20 cellular contexts compared by ENCODE assay signal in the genomic region with DNA sequence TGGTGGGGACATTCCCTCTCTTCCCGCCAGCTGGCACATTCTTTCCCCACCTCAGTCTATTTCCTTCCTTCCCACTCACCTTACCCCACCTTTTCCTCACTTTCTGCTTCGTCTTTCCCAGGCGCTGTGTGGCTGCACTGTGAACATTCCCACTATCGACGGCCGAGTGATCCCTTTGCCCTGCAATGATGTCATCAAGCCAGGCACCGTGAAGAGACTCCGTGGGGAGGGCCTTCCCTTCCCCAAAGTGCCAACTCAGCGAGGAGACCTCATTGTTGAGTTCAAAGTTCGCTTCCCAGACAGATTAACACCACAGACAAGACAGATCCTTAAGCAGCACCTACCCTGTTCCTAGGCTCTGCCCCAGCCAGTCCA. TPM values are rescaled to one million over a fixed set of nuclear protein-coding genes. Genes with fewer than 3 reads are reported as not detected.
DNase-seq lines count a peak whose midpoint lies in the region; ATAC-seq and TF ChIP-seq lines count a peak whose summit lies in the region.
"Had no signal": no experiment of that assay in that cellular context is flagged by ENCODE, and none has a peak within 500 bp of the region (broad histone marks: within the 10 kb centered on the region; RNA-seq: fewer than 3 reads in every experiment).

No MANE protein-coding gene starts in this region.

- H3K79me2 ChIP-seq in trophoblast cell (ENCODE audit: control insufficient read depth, insufficient read depth, low read length, poor library complexity), result peaks cover 1% of the 10 kb centered on the region

- peak overlapping the region in 3 of 4 donors; percentile 16 to 99 (median 96) for H3K27ac ChIP-seq in gastroesophageal sphincter
- H3K27ac ChIP-seq in trophoblast cell (ENCODE audit: low read depth, low read length), result no peak overlapping the region
- H3K27ac ChIP-seq in caudate nucleus (ENCODE audit: low read depth, low read length), result no peak overlapping the region
- no peak overlapping the region for H3K27ac ChIP-seq in lower lobe of right lung
- H3K27ac ChIP-seq: suprapubic skin had no signal

- H2BK12ac ChIP-seq in trophoblast cell (ENCODE audit: low read length), result no peak overlapping the region

- intact Hi-C loops in sciatic nerve (cut with DNase I) (loop anchor here (10.0 kb wide), 1 partner anchor 78 kb away; the partner anchor contains the start of genes FANCG and VCP), lower lobe of right lung (cut with DNase I) (no loop called here)

- TF ChIP-seq CTCF in gastroesophageal sphincter (IDR thresholded peaks at IDR 0.05) (no peak), lower lobe of right lung (IDR thresholded peaks at IDR 0.05) (no peak)

- H3K79me1 ChIP-seq in trophoblast cell (ENCODE audit: low read length), result peaks cover 7% of the 10 kb centered on the region

- no peak overlapping the region for H3K4ac ChIP-seq in trophoblast cell (ENCODE audit: low read depth, low read length)

- no peak for TF ChIP-seq EP300 in gastroesophageal sphincter (IDR thresholded peaks at IDR 0.05)

- no peaks in the 10 kb centered on the region for H3K9me3 ChIP-seq in gastroesophageal sphincter
- peaks cover 4% of the 10 kb centered on the region for H3K9me3 ChIP-seq in trophoblast cell (ENCODE audit: insufficient read depth, low read depth, low read length)
- H3K9me3 ChIP-seq in lower lobe of right lung, result no peaks in the 10 kb centered on the region
- H3K9me3 ChIP-seq: suprapubic skin had no signal

- no peak overlapping the region for H4K12ac ChIP-seq in trophoblast cell (ENCODE audit: low read depth, low read length)

- no peak overlapping the region for H3K14ac ChIP-seq in trophoblast cell (ENCODE audit: low read length)

- 68 to 77% methylated on average over 5 to 9 of the region's 10 CpGs for WGBS in gastroesophageal sphincter (ENCODE audit: low coverage in 1 of 2), 2 donors
- WGBS in trophoblast cell (ENCODE audit: extremely low coverage, insufficient coverage, insufficient read length), result 100% methylated on average over 1 of the region's 10 CpGs

- H4K91ac ChIP-seq in trophoblast cell (ENCODE audit: low read depth, low read length), result no peak overlapping the region

- H3K4me3 ChIP-seq in gastroesophageal sphincter, result no peak overlapping the region
- peak overlapping the region; percentile 11 for H3K4me3 ChIP-seq in trophoblast cell (ENCODE audit: low read depth, low read length)
- no peak overlapping the region for H3K4me3 ChIP-seq in lower lobe of right lung
- H3K4me3 ChIP-seq: dorsolateral prefrontal cortex, suprapubic skin had no signal

- H4K8ac ChIP-seq in trophoblast cell (ENCODE audit: low read depth, low read length), result no peak overlapping the region

- H3K23ac ChIP-seq in trophoblast cell (ENCODE audit: low read length), result no peak overlapping the region

- no peak overlapping the region for H3K4me2 ChIP-seq in trophoblast cell (ENCODE audit: low read length)

- no peak overlapping the region for H2AFZ ChIP-seq in trophoblast cell (ENCODE audit: insufficient read depth, low read length, poor library complexity)

- H3K36me3 ChIP-seq in gastroesophageal sphincter, result peaks cover 0 to 26% of the 10 kb centered on the region in 2 donors
- peaks cover 23% of the 10 kb centered on the region in 2 experiments for H3K36me3 ChIP-seq in trophoblast cell (ENCODE audit: control insufficient read depth in 1 of 2, insufficient read depth in 2 of 2, low read length in 2 of 2)
- peaks cover 10% of the 10 kb centered on the region for H3K36me3 ChIP-seq in lower lobe of right lung

- TF ChIP-seq POLR2A in gastroesophageal sphincter (IDR thresholded peaks at IDR 0.05), result no peak

- no peak for ATAC-seq in gastroesophageal sphincter
- no peak for ATAC-seq in sciatic nerve
- ATAC-seq in lower lobe of right lung, result no peak
- ATAC-seq: activated CD8-positive, alpha-beta memory T cell treated with anti-CD3 and anti-CD28 coated beads, Interleukin-2, amount 10 ng/mL, durations not matched to agents 7 days and 5 days; left colon had no signal

- no peak overlapping the region for H3K18ac ChIP-seq in trophoblast cell (ENCODE audit: low read length)

- peaks cover 0 to 29% (median 14%) of the 10 kb centered on the region in 3 donors for H3K4me1 ChIP-seq in gastroesophageal sphincter
- H3K4me1 ChIP-seq in trophoblast cell (ENCODE audit: control insufficient read depth in 1 of 2, insufficient read depth in 2 of 2, low read length in 2 of 2), result peaks cover 25 to 31% of the 10 kb centered on the region in 2 experiments
- peaks cover 46% of the 10 kb centered on the region for H3K4me1 ChIP-seq in lower lobe of right lung

- H3K9ac ChIP-seq in trophoblast cell (ENCODE audit: low read length), result no peak overlapping the region

- H3K27me3 ChIP-seq in gastroesophageal sphincter (no peaks in the 10 kb centered on the region), trophoblast cell (ENCODE audit: insufficient read depth, low read length) (no peaks in the 10 kb centered on the region), lower lobe of right lung (ENCODE audit: low read depth) (no peaks in the 10 kb centered on the region)
- H3K27me3 ChIP-seq: dorsolateral prefrontal cortex, suprapubic skin had no signal

- H2AK5ac ChIP-seq in trophoblast cell (ENCODE audit: low read length), result no peak overlapping the region

- H2BK120ac ChIP-seq in trophoblast cell (ENCODE audit: insufficient read depth, low read length, poor library complexity), result no peak overlapping the region

- no peak overlapping the region for H2BK5ac ChIP-seq in trophoblast cell (ENCODE audit: low read depth, low read length, poor library complexity)

- DNase-seq in GM03348 (ENCODE audit: low spot score) (peak; percentile 1), HuH-7 (ENCODE audit: low spot score) (peak; percentile 3), trophoblast cell (no peak), caudate nucleus (lab: John Stamatoyannopoulos, UW) (no peak), sciatic nerve (ENCODE audit: low spot score) (no peak), C1 segment of cervical spinal cord (lab: John Stamatoyannopoulos, UW) (no peak), lower lobe of right lung (no peak)
- DNase-seq: activated CD4-positive, alpha-beta T cell treated with anti-CD3 and anti-CD28 coated beads for 1 hour; activated CD8-positive, alpha-beta memory T cell treated with anti-CD3 and anti-CD28 coated beads, Interleukin-2, amount 10 ng/mL, durations not matched to agents 7 days and 5 days; dorsolateral prefrontal cortex; hippocampal formation; left colon; NCI-H1930; NCI-H446 treated with DMSO at 0.1 percent for 48 hours; posterior cingulate gyrus had no signal

RNA-seq across cellular contexts. Expression of gene DNAJB5, which starts 7.3 kb away (rescaled TPM):
- total RNA-seq in gastroesophageal sphincter (100 to 1,000 TPM in 2 of 4 donors, 10 to 100 TPM in 2; 46.8 to 125 (median 96.8) TPM), sciatic nerve (10.6 TPM), lower lobe of right lung (6.0 TPM)
- polyA plus RNA-seq in trophoblast cell (2013), result 11.8 and 12.4 TPM in 2 replicates

RNA-seq across cellular contexts. Expression of gene PHF24, which starts 38.8 kb away (rescaled TPM):
- total RNA-seq in gastroesophageal sphincter (under 1 TPM in 3 of 4 donors, not detected in 1; 0.30 to 0.81 (median 0.67) TPM), sciatic nerve (0.45 TPM), lower lobe of right lung (1.3 TPM)
- polyA plus RNA-seq in trophoblast cell (2013), result 0.34 and 0.62 TPM in 2 replicates
- total RNA-seq: activated CD8-positive, alpha-beta memory T cell treated with anti-CD3 and anti-CD28 coated beads, Interleukin-2, amount 10 ng/mL, durations not matched to agents 7 days and 5 days; myocyte; T-helper 2 cell treated with Interferon-gamma antibody and Interleukin-4, amounts not matched to agents 100 ng/mL and 5 ng/mL, for 36 hours had no signal
- polyA plus RNA-seq: fibroblast of lung had no signal

Comparison
In these comparisons a context has a peak if more than half of its experiments do, and no peak if none do; other contexts are left out.
1. DNase-seq: peak in GM03348 (single experiment) and HuH-7 (single experiment); none in trophoblast cell (0 of 2), caudate nucleus (0 of 61), sciatic nerve (single experiment), C1 segment of cervical spinal cord (0 of 14) and lower lobe of right lung (single experiment).
2. H3K27ac ChIP-seq: peak in gastroesophageal sphincter (3 of 4); none in trophoblast cell (single experiment), caudate nucleus (single experiment) and lower lobe of right lung (single experiment).